In the genomic region with DNA sequence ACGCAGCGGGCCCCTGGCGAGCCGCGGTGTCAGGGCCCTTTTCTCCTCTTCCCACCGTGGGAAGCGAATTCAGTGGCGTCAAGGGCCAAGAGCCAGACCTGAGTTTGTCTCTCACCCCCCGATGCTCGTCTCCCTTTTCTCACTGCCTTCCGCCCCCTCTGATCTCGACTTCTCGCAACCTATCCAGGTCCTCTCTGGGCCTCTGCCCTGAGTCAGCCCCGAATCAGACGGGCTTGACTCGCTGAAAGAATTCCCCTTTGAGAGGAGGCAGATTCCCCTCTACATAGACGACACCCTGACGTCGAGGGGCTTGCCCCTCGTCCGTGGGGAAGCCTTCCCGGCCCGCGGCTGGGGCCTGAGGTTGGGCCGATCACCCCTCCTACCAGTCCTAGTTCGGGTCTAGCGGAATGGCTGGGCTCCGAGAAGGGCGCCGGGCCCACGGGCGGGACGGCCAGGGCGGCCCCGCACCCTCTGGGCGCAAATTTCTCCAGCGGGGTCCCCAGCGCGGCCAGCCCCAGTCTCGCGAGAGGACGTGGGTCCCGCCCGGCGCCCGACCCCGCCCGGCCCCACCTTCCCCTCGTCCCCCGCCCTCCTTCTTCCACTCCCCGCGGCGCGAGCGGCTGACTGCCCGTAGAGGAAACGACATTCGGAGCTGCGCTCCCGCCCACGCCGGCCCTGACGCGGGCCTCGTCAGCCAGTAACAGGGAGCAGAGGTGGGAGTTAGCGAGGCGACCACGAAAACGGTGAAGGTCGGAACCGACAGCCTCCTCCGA, we compare ENCODE assay signal across 8 cellular contexts. TPM values are rescaled to one million over a fixed set of nuclear protein-coding genes. Genes with fewer than 3 reads are reported as not detected.
DNase-seq lines count a peak whose midpoint lies in the region; ATAC-seq, FAIRE-seq and TF ChIP-seq lines count a peak whose summit lies in the region.

A gene with protein sequence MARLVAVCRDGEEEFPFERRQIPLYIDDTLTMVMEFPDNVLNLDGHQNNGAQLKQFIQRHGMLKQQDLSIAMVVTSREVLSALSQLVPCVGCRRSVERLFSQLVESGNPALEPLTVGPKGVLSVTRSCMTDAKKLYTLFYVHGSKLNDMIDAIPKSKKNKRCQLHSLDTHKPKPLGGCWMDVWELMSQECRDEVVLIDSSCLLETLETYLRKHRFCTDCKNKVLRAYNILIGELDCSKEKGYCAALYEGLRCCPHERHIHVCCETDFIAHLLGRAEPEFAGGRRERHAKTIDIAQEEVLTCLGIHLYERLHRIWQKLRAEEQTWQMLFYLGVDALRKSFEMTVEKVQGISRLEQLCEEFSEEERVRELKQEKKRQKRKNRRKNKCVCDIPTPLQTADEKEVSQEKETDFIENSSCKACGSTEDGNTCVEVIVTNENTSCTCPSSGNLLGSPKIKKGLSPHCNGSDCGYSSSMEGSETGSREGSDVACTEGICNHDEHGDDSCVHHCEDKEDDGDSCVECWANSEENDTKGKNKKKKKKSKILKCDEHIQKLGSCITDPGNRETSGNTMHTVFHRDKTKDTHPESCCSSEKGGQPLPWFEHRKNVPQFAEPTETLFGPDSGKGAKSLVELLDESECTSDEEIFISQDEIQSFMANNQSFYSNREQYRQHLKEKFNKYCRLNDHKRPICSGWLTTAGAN (plus strand): TSS at position 600 of the 773 bp plus-strand sequence. CDS start 806 bp downstream, outside the sequence.

- peak; percentile 95 for DNase-seq in Daoy (ENCODE audit: low read depth)
- peak; percentile 84 for DNase-seq in H54 (ENCODE audit: insufficient read length, low spot score)
- DNase-seq in M059J (ENCODE audit: low read depth) = peak; percentile 88
- peak; percentile 91 for DNase-seq in activated T-helper 2 cell treated with anti-CD3 and anti-CD28 coated beads, Interferon-gamma antibody, Interleukin-2, Interleukin-4, amounts not matched to agents 10 μg/mL and 5 μg/mL and 100 μg/mL, durations not matched to agents 14 hours and 24 hours and 36 hours (ENCODE audit: low spot score)
- peak; percentile 92 for DNase-seq in fibroblast of mammary gland (ENCODE audit: low read depth)
- peak; percentile 87 for DNase-seq in natural killer cell
- peak; percentile 96 for DNase-seq in stimulated activated naive B cell treated with anti-CD40 and anti-IgM and Interleukin-4, amounts not matched to agents 10 μg/mL and 1 μg/mL and 100 μg/mL, for 72 hours

- peak; percentile 63 to 79 (median 66) for ATAC-seq in natural killer cell
- ATAC-seq in stimulated activated naive B cell treated with anti-CD40 and anti-IgM and Interleukin-4, amounts not matched to agents 10 μg/mL and 1 μg/mL and 100 μg/mL, for 72 hours (replicated peaks) = peak; percentile 70 to 72

- intact Hi-C loops in activated T-helper 2 cell treated with anti-CD3 and anti-CD28 coated beads, Interferon-gamma antibody, Interleukin-2, Interleukin-4, amounts not matched to agents 10 μg/mL and 5 μg/mL and 100 μg/mL, durations not matched to agents 14 hours and 24 hours and 36 hours (cut with micrococcal nuclease) = loop anchor here (1.0 to 2.0 kb wide), 3 partner anchors 9 to 56 kb away; a partner anchor contains a TSS
- intact Hi-C loops in natural killer cell (cut with micrococcal nuclease) = loop anchor here (1.0 to 10.0 kb wide), 3 partner anchors 9 to 957 kb away; a partner anchor contains a TSS

- H3K4me1 Mint-ChIP-seq in activated T-helper 2 cell treated with anti-CD3 and anti-CD28 coated beads, Interferon-gamma antibody, Interleukin-2, Interleukin-4, amounts not matched to agents 10 μg/mL and 5 μg/mL and 100 μg/mL, durations not matched to agents 14 hours and 24 hours and 36 hours (ENCODE audit: low read depth) = peaks cover 24% of the 10 kb centered on the region
- H3K4me1 Mint-ChIP-seq in natural killer cell = peaks cover 27 to 32% of the 10 kb centered on the region in 2 donors
- peaks cover 9 to 20% of the 10 kb centered on the region in 2 donors for H3K4me1 Mint-ChIP-seq in stimulated activated naive B cell treated with anti-CD40 and anti-IgM and Interleukin-4, amounts not matched to agents 10 μg/mL and 1 μg/mL and 100 μg/mL, for 72 hours

- H3K27ac Mint-ChIP-seq in activated T-helper 2 cell treated with anti-CD3 and anti-CD28 coated beads, Interferon-gamma antibody, Interleukin-2, Interleukin-4, amounts not matched to agents 10 μg/mL and 5 μg/mL and 100 μg/mL, durations not matched to agents 14 hours and 24 hours and 36 hours = peak within 1 kb of the TSS; percentile 96
- H3K27ac Mint-ChIP-seq in natural killer cell = peak within 1 kb of the TSS; percentile 98 to 99
- peak within 1 kb of the TSS; percentile 98 for H3K27ac Mint-ChIP-seq in stimulated activated naive B cell treated with anti-CD40 and anti-IgM and Interleukin-4, amounts not matched to agents 10 μg/mL and 1 μg/mL and 100 μg/mL, for 72 hours

- H3K9me3 Mint-ChIP-seq in activated T-helper 2 cell treated with anti-CD3 and anti-CD28 coated beads, Interferon-gamma antibody, Interleukin-2, Interleukin-4, amounts not matched to agents 10 μg/mL and 5 μg/mL and 100 μg/mL, durations not matched to agents 14 hours and 24 hours and 36 hours = no peaks in the 10 kb centered on the region
- H3K9me3 Mint-ChIP-seq in natural killer cell = no peaks in the 10 kb centered on the region
- H3K9me3 Mint-ChIP-seq in stimulated activated naive B cell treated with anti-CD40 and anti-IgM and Interleukin-4, amounts not matched to agents 10 μg/mL and 1 μg/mL and 100 μg/mL, for 72 hours = no peaks in the 10 kb centered on the region

- H3K36me3 Mint-ChIP-seq in activated T-helper 2 cell treated with anti-CD3 and anti-CD28 coated beads, Interferon-gamma antibody, Interleukin-2, Interleukin-4, amounts not matched to agents 10 μg/mL and 5 μg/mL and 100 μg/mL, durations not matched to agents 14 hours and 24 hours and 36 hours (ENCODE audit: low read depth) = peaks cover 43% of the 10 kb centered on the region
- no peaks in the 10 kb centered on the region for H3K36me3 Mint-ChIP-seq in natural killer cell
- peaks cover 15 to 28% of the 10 kb centered on the region in 2 donors for H3K36me3 Mint-ChIP-seq in stimulated activated naive B cell treated with anti-CD40 and anti-IgM and Interleukin-4, amounts not matched to agents 10 μg/mL and 1 μg/mL and 100 μg/mL, for 72 hours

- peak within 1 kb of the TSS; percentile 95 for H3K4me3 ChIP-seq in fibroblast of mammary gland (ENCODE audit: control insufficient read depth, low read depth, low read length)

- no peaks in the 10 kb centered on the region for H3K27me3 Mint-ChIP-seq in activated T-helper 2 cell treated with anti-CD3 and anti-CD28 coated beads, Interferon-gamma antibody, Interleukin-2, Interleukin-4, amounts not matched to agents 10 μg/mL and 5 μg/mL and 100 μg/mL, durations not matched to agents 14 hours and 24 hours and 36 hours (ENCODE audit: low read depth)
- no peaks in the 10 kb centered on the region for H3K27me3 Mint-ChIP-seq in natural killer cell (ENCODE audit: low read depth in 2 of 2)
- H3K27me3 Mint-ChIP-seq in stimulated activated naive B cell treated with anti-CD40 and anti-IgM and Interleukin-4, amounts not matched to agents 10 μg/mL and 1 μg/mL and 100 μg/mL, for 72 hours = no peaks in the 10 kb centered on the region

- TF ChIP-seq POLR2A in H54 (IDR thresholded peaks at IDR 0.05; ENCODE audit: low read depth, low read length) (peak; percentile 88), Raji (IDR thresholded peaks at IDR 0.05; ENCODE audit: insufficient read depth, low read depth, low read length) (peak; percentile 88)

- FAIRE-seq in H54 (lab: Jason Lieb, UNC) = no peak

- peak within 1 kb of the TSS; percentile 98 for H3K4me3 Mint-ChIP-seq in activated T-helper 2 cell treated with anti-CD3 and anti-CD28 coated beads, Interferon-gamma antibody, Interleukin-2, Interleukin-4, amounts not matched to agents 10 μg/mL and 5 μg/mL and 100 μg/mL, durations not matched to agents 14 hours and 24 hours and 36 hours (ENCODE audit: low read depth)
- H3K4me3 Mint-ChIP-seq in natural killer cell = peak within 1 kb of the TSS; percentile 96
- peak within 1 kb of the TSS; percentile 89 to 95 for H3K4me3 Mint-ChIP-seq in stimulated activated naive B cell treated with anti-CD40 and anti-IgM and Interleukin-4, amounts not matched to agents 10 μg/mL and 1 μg/mL and 100 μg/mL, for 72 hours

- no peak for TF ChIP-seq CTCF in fibroblast of mammary gland (conservative IDR thresholded peaks at IDR 0.05; ENCODE audit: control insufficient read depth, insufficient read depth, low read depth, low read length)
- no peak for TF ChIP-seq CTCF in natural killer cell (IDR thresholded peaks at IDR 0.05)

RNA-seq across cellular contexts. Expression of the gene that starts here (rescaled TPM):
- 34.7 and 36.6 TPM in 2 replicates for total RNA-seq in Daoy (2014; rRNA removed; shearing (Covaris generic))
- 48.5 and 58.9 TPM in 2 replicates for total RNA-seq in M059J (2014; rRNA removed; shearing (Covaris generic))
- 82.7 and 92.5 TPM in 2 replicates for total RNA-seq in activated T-helper 2 cell treated with anti-CD3 and anti-CD28 coated beads, Interferon-gamma antibody, Interleukin-2, Interleukin-4, amounts not matched to agents 10 μg/mL and 5 μg/mL and 100 μg/mL, durations not matched to agents 14 hours and 24 hours and 36 hours
- total RNA-seq in natural killer cell = 100 to 1,000 TPM; 183 to 233 (median 197) TPM

Comparison
In these comparisons a context has a peak if more than half of its experiments do, and no peak if none do; other contexts are left out.
1. Peak in every context shown above with its lines: DNase-seq, ATAC-seq and H3K4me3 ChIP-seq.